In genomic region chr7:66409493-66409892, GRCh38 we compare ENCODE assay signal across 17 cellular contexts.
DNase-seq lines count a peak whose midpoint lies in the region; ATAC-seq, FAIRE-seq and TF ChIP-seq lines count a peak whose summit lies in the region.
"Had no signal": no experiment of that assay in that cellular context is flagged by ENCODE, and none has a peak within 500 bp of the region (broad histone marks: within the 10 kb centered on the region; RNA-seq: fewer than 3 reads in every experiment).

No MANE protein-coding gene starts in this region.

- no peaks in the 10 kb centered on the region for H3K36me3 ChIP-seq in astrocyte (ENCODE audit: insufficient read depth, low read length)
- no peaks in the 10 kb centered on the region for H3K36me3 ChIP-seq in smooth muscle cell (ENCODE audit: low read depth)
- H3K36me3 ChIP-seq: SJSA1 had no signal

- FAIRE-seq in astrocyte (lab: Jason Lieb, UNC), result no peak

- H3K4me1 Mint-ChIP-seq in astrocyte (ENCODE audit: low read depth, unreplicated experiment), result peaks cover 5% of the 10 kb centered on the region

- H4K20me1 ChIP-seq in astrocyte (ENCODE audit: insufficient read depth, low read length) (no peaks in the 10 kb centered on the region), smooth muscle cell (ENCODE audit: low read depth) (no peaks in the 10 kb centered on the region)

- no peak for ATAC-seq in HG03378 (IDR thresholded peaks at IDR 0.05; ENCODE audit: unreplicated experiment)

- DNase-seq in DMS53 treated with DMSO at 0.1 percent for 48 hours (lab: John Stamatoyannopoulos, UW; ENCODE audit: unreplicated experiment) (peak; percentile 1), astrocyte (ENCODE audit: low read depth) (no peak), kidney glomerular epithelial cell (lab: John Stamatoyannopoulos, UW) (peak; percentile 5), smooth muscle cell (lab: John Stamatoyannopoulos, UW; ENCODE audit: unreplicated experiment) (no peak), SHP77 (lab: John Stamatoyannopoulos, UW) (no peak)
- no peak for DNase-seq in activated CD8-positive, alpha-beta memory T cell treated with anti-CD3 and anti-CD28 coated beads for 24 hours
- DNase-seq: CD8-positive, alpha-beta memory T cell; MV-4-11; NCI-H1436; NCI-H2081 treated with DMSO at 0.1 percent for 48 hours; NCI-H345; NCI-H526 treated with DMSO at 0.1 percent for 48 hours; OCI-M1; RPMI8226 had no signal

- H3K27me3 Mint-ChIP-seq in astrocyte (ENCODE audit: low read depth, unreplicated experiment), result no peaks in the 10 kb centered on the region
- H3K27me3 Mint-ChIP-seq: B cell; CD8-positive, alpha-beta memory T cell had no signal

- H3K9ac ChIP-seq in astrocyte (ENCODE audit: low read length) (no peak overlapping the region), smooth muscle cell (ENCODE audit: low read depth) (no peak overlapping the region)

- peak overlapping the region; percentile 6 for H3K27ac Mint-ChIP-seq in astrocyte (ENCODE audit: unreplicated experiment)
- H3K27ac Mint-ChIP-seq: B cell had no signal

- peaks cover 10% of the 10 kb centered on the region for H3K36me3 Mint-ChIP-seq in astrocyte (ENCODE audit: low read depth, unreplicated experiment)

- TF ChIP-seq CTCF in astrocyte (IDR thresholded peaks at IDR 0.05; ENCODE audit: insufficient read depth, low read depth, low read length), result no peak
- TF ChIP-seq CTCF in smooth muscle cell (IDR thresholded peaks at IDR 0.05; ENCODE audit: borderline replicate concordance, insufficient read depth, poor library complexity, severe bottlenecking), result no peak

- H3K4me2 ChIP-seq in astrocyte (ENCODE audit: low read length) (no peak overlapping the region), smooth muscle cell (no peak overlapping the region)

- H2AFZ ChIP-seq in astrocyte (ENCODE audit: low read depth, low read length) (no peak overlapping the region), smooth muscle cell (ENCODE audit: low read depth) (no peak overlapping the region)

- H3K4me1 ChIP-seq in astrocyte (ENCODE audit: insufficient read depth, low read length), result peaks cover 5% of the 10 kb centered on the region
- H3K4me1 ChIP-seq in smooth muscle cell (ENCODE audit: low read depth), result peaks cover 8% of the 10 kb centered on the region
- H3K4me1 ChIP-seq: SJSA1 had no signal

- H3K9me3 Mint-ChIP-seq in astrocyte (ENCODE audit: unreplicated experiment), result no peaks in the 10 kb centered on the region
- H3K9me3 Mint-ChIP-seq: CD8-positive, alpha-beta memory T cell had no signal

- no peak overlapping the region for H3K27ac ChIP-seq in astrocyte (ENCODE audit: low read depth, low read length)
- peak overlapping the region; percentile 16 for H3K27ac ChIP-seq in smooth muscle cell (ENCODE audit: low read depth)
- H3K27ac ChIP-seq: SJSA1 had no signal

- H3K27me3 ChIP-seq in astrocyte (ENCODE audit: insufficient read depth, low read length) (no peaks in the 10 kb centered on the region), smooth muscle cell (ENCODE audit: low read depth) (no peaks in the 10 kb centered on the region)
- H3K27me3 ChIP-seq: SJSA1 had no signal

- H3K9me3 ChIP-seq in astrocyte (ENCODE audit: insufficient read depth, low read depth, low read length), result no peaks in the 10 kb centered on the region
- H3K9me3 ChIP-seq in smooth muscle cell (replicated peaks; ENCODE audit: low read depth), result no peaks in the 10 kb centered on the region
- H3K9me3 ChIP-seq: SJSA1 had no signal

- H3K4me3 Mint-ChIP-seq in astrocyte (ENCODE audit: unreplicated experiment), result no peak overlapping the region
- H3K4me3 Mint-ChIP-seq: B cell had no signal

- no peaks in the 10 kb centered on the region for H3K79me2 ChIP-seq in astrocyte (ENCODE audit: insufficient read depth, low read length)
- no peaks in the 10 kb centered on the region for H3K79me2 ChIP-seq in smooth muscle cell (ENCODE audit: low read depth)

- no peaks in the 10 kb centered on the region for H3F3A ChIP-seq in smooth muscle cell (ENCODE audit: low read depth)

- H3K4me3 ChIP-seq in astrocyte (ENCODE audit: insufficient read depth, low read depth, low read length) (no peak overlapping the region), smooth muscle cell (no peak overlapping the region)
- H3K4me3 ChIP-seq: SJSA1 had no signal

- WGBS in smooth muscle cell (ENCODE audit: low lambda C conversion rate), result 76% methylated on average over 4 of the region's 4 CpGs

Comparison
In these comparisons a context has a peak if more than half of its experiments do, and no peak if none do; other contexts are left out.
1. DNase-seq: peak in DMS53 treated with DMSO at 0.1 percent for 48 hours (single experiment) and kidney glomerular epithelial cell (single experiment); none in astrocyte (single experiment), smooth muscle cell (single experiment), SHP77 (0 of 2) and activated CD8-positive, alpha-beta memory T cell treated with anti-CD3 and anti-CD28 coated beads for 24 hours (single experiment).